In the genomic region with DNA sequence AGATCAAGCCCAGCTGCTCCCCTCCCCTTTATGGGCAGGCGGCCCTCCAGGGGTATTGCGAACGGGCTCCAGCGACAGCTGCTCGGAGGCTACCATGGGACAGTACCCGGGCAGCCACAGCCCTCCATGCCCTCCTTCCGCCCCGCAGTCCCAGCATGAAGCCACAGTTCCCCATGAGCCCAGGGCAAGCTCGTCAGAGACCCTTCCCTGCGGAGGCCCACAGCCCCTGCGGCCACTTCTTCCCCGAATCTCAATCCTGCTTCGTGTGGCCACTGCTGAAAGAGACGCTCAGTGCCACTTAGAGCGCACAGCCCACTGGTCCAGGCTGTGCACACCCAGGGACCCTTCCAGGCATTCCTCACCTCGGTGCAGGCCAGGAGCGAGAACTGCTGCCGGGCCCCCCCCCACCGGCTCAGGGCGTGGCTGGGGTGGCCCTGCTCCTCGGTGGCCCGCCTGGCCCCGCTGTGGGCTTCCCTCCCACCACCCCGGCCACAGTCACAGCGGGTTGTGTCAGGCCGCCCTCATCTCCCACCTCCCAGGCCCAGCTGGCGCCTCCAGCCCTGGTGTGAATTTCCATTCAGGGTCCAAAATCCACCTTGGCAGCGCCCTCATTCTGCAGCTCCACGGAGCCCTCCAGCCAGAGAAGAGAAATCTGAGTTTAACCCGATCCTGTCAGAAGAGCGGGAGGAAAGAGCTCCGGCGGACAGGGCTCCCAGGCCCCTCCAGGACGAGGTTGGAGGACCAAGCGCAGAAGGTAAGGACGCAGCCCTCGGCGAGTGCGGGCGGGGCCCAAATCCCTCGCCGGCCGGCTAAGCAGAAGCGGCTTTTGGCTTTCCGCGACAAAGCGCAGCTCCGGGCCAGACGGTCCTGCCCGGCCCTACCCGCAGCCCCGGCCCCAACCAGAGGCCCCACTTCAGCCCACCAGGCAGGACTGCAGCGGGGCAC, we compare ENCODE assay signal across 1 cellular context.
TF ChIP-seq lines count a peak whose summit lies in the region.

No MANE protein-coding gene starts in this region.

TF ChIP-seq in HepG2, 621 proteins besides CTCF, POLR2A, EP300 and RAD21 (continued from another document and continues in another):
- no peak for TF ChIP-seq CBX2 (IDR thresholded peaks at IDR 0.05; ENCODE audit: low read depth, low read length)
- no peak for TF ChIP-seq CBX2 (CRISPR knock-in tag; IDR thresholded peaks at IDR 0.05; ENCODE audit: low read depth)
- TF ChIP-seq, protein P1, sequence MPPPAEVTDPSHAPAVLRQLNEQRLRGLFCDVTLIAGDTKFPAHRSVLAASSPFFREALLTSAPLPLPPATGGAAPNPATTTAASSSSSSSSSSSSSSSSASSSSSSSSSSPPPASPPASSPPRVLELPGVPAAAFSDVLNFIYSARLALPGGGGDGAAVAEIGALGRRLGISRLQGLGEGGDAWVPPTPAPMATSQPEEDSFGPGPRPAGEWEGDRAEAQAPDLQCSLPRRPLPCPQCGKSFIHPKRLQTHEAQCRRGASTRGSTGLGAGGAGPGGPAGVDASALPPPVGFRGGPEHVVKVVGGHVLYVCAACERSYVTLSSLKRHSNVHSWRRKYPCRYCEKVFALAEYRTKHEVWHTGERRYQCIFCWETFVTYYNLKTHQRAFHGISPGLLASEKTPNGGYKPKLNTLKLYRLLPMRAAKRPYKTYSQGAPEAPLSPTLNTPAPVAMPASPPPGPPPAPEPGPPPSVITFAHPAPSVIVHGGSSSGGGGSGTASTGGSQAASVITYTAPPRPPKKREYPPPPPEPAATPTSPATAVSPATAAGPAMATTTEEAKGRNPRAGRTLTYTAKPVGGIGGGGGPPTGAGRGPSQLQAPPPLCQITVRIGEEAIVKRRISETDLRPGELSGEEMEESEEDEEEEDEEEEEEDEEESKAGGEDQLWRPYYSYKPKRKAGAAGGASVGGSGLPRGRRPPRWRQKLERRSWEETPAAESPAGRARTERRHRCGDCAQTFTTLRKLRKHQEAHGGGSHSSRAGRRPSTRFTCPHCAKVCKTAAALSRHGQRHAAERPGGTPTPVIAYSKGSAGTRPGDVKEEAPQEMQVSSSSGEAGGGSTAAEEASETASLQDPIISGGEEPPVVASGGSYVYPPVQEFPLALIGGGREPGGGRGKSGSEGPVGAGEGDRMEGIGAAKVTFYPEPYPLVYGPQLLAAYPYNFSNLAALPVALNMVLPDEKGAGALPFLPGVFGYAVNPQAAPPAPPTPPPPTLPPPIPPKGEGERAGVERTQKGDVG (CRISPR knock-in tag; IDR thresholded peaks at IDR 0.05; ENCODE audit: borderline replicate concordance): no peak
- TF ChIP-seq ZEB1 (IDR thresholded peaks at IDR 0.05; ENCODE audit: insufficient replicate concordance, low read depth): no peak
- TF ChIP-seq ZSCAN21 (CRISPR knock-in tag; IDR thresholded peaks at IDR 0.05; ENCODE audit: borderline replicate concordance): peak; percentile 29; the same call in 1 of the 2 replicates
- TF ChIP-seq ELF3 (CRISPR knock-in tag; IDR thresholded peaks at IDR 0.05): no peak
- no peak for TF ChIP-seq ZSCAN22 (CRISPR knock-in tag; IDR thresholded peaks at IDR 0.05)
- no peak for TF ChIP-seq ZNF468 (CRISPR knock-in tag; IDR thresholded peaks at IDR 0.05)
- TF ChIP-seq, protein P2, sequence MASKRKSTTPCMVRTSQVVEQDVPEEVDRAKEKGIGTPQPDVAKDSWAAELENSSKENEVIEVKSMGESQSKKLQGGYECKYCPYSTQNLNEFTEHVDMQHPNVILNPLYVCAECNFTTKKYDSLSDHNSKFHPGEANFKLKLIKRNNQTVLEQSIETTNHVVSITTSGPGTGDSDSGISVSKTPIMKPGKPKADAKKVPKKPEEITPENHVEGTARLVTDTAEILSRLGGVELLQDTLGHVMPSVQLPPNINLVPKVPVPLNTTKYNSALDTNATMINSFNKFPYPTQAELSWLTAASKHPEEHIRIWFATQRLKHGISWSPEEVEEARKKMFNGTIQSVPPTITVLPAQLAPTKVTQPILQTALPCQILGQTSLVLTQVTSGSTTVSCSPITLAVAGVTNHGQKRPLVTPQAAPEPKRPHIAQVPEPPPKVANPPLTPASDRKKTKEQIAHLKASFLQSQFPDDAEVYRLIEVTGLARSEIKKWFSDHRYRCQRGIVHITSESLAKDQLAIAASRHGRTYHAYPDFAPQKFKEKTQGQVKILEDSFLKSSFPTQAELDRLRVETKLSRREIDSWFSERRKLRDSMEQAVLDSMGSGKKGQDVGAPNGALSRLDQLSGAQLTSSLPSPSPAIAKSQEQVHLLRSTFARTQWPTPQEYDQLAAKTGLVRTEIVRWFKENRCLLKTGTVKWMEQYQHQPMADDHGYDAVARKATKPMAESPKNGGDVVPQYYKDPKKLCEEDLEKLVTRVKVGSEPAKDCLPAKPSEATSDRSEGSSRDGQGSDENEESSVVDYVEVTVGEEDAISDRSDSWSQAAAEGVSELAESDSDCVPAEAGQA (IDR thresholded peaks at IDR 0.05; ENCODE audit: low read depth): no peak
- TF ChIP-seq, protein P2 (CRISPR knock-in tag; IDR thresholded peaks at IDR 0.05; ENCODE audit: borderline replicate concordance): no peak
- TF ChIP-seq SNAPC2 (CRISPR knock-in tag; IDR thresholded peaks at IDR 0.05): no peak
- no peak for TF ChIP-seq ZNF550 (CRISPR knock-in tag; IDR thresholded peaks at IDR 0.05; ENCODE audit: borderline replicate concordance)
- no peak for TF ChIP-seq ZNF496 (CRISPR knock-in tag; IDR thresholded peaks at IDR 0.05; ENCODE audit: insufficient replicate concordance)
- no peak for TF ChIP-seq SUZ12 (IDR thresholded peaks at IDR 0.05; ENCODE audit: low read depth, low read length)
- TF ChIP-seq, protein P3, sequence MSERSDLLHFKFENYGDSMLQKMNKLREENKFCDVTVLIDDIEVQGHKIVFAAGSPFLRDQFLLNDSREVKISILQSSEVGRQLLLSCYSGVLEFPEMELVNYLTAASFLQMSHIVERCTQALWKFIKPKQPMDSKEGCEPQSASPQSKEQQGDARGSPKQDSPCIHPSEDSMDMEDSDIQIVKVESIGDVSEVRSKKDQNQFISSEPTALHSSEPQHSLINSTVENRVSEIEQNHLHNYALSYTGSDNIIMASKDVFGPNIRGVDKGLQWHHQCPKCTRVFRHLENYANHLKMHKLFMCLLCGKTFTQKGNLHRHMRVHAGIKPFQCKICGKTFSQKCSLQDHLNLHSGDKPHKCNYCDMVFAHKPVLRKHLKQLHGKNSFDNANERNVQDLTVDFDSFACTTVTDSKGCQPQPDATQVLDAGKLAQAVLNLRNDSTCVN (CRISPR knock-in tag; IDR thresholded peaks at IDR 0.05; ENCODE audit: borderline replicate concordance): peak; percentile 61; the same call in 1 of the 2 replicates
- no peak for TF ChIP-seq SRSF4 (IDR thresholded peaks at IDR 0.05; ENCODE audit: low read depth, low read length, poor library complexity, severe bottlenecking)
- TF ChIP-seq HNRNPLL (IDR thresholded peaks at IDR 0.05; ENCODE audit: low read depth, low read length, poor library complexity, severe bottlenecking): peak; percentile 70
- no peak for TF ChIP-seq TAF15 (IDR thresholded peaks at IDR 0.05; ENCODE audit: low read depth, low read length, poor library complexity, severe bottlenecking)
- TF ChIP-seq GTF3A (CRISPR knock-in tag; conservative IDR thresholded peaks at IDR 0.05): no peak
- no peak for TF ChIP-seq ZNF569 (CRISPR knock-in tag; IDR thresholded peaks at IDR 0.05; ENCODE audit: borderline replicate concordance)
- TF ChIP-seq MAFG (CRISPR knock-in tag; IDR thresholded peaks at IDR 0.05): no peak
- peak; percentile 85 for TF ChIP-seq HDAC1 (CRISPR knock-in tag; IDR thresholded peaks at IDR 0.05)
- peak; percentile 86; the same call in 1 of the 2 replicates for TF ChIP-seq KLF9 (CRISPR knock-in tag; IDR thresholded peaks at IDR 0.05; ENCODE audit: low read depth)
- TF ChIP-seq RBFOX2 (IDR thresholded peaks at IDR 0.05; ENCODE audit: low read depth, low read length): peak; percentile 51; the same call in 1 of the 2 replicates
- TF ChIP-seq ZNF879 (CRISPR knock-in tag; IDR thresholded peaks at IDR 0.05): no peak
- TF ChIP-seq ZNF773 (CRISPR knock-in tag; IDR thresholded peaks at IDR 0.05; ENCODE audit: borderline replicate concordance): no peak
- TF ChIP-seq ZSCAN31 (CRISPR knock-in tag; IDR thresholded peaks at IDR 0.05; ENCODE audit: low read depth): peak; percentile 18; the same call in 1 of the 2 replicates
- TF ChIP-seq, protein P4, sequence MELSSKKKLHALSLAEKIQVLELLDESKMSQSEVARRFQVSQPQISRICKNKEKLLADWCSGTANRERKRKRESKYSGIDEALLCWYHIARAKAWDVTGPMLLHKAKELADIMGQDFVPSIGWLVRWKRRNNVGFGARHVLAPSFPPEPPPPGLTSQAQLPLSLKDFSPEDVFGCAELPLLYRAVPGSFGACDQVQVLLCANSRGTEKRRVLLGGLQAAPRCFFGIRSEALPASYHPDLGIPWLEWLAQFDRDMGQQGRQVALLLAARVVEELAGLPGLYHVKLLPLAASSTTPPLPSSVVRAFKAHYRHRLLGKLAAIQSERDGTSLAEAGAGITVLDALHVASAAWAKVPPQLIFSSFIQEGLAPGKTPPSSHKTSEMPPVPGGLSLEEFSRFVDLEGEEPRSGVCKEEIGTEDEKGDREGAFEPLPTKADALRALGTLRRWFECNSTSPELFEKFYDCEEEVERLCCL (CRISPR knock-in tag; IDR thresholded peaks at IDR 0.05; ENCODE audit: borderline replicate concordance): no peak
- TF ChIP-seq ZNF709 (CRISPR knock-in tag; IDR thresholded peaks at IDR 0.05): no peak
- TF ChIP-seq HNRNPK (IDR thresholded peaks at IDR 0.05; ENCODE audit: low read depth, low read length, poor library complexity, severe bottlenecking): peak; percentile 65
- TF ChIP-seq HIVEP1 (CRISPR knock-in tag; IDR thresholded peaks at IDR 0.05): peak; percentile 81
- peak; percentile 54; the same call in 1 of the 2 replicates for TF ChIP-seq HES4 (CRISPR knock-in tag; IDR thresholded peaks at IDR 0.05; ENCODE audit: borderline replicate concordance)
- TF ChIP-seq, protein P5, sequence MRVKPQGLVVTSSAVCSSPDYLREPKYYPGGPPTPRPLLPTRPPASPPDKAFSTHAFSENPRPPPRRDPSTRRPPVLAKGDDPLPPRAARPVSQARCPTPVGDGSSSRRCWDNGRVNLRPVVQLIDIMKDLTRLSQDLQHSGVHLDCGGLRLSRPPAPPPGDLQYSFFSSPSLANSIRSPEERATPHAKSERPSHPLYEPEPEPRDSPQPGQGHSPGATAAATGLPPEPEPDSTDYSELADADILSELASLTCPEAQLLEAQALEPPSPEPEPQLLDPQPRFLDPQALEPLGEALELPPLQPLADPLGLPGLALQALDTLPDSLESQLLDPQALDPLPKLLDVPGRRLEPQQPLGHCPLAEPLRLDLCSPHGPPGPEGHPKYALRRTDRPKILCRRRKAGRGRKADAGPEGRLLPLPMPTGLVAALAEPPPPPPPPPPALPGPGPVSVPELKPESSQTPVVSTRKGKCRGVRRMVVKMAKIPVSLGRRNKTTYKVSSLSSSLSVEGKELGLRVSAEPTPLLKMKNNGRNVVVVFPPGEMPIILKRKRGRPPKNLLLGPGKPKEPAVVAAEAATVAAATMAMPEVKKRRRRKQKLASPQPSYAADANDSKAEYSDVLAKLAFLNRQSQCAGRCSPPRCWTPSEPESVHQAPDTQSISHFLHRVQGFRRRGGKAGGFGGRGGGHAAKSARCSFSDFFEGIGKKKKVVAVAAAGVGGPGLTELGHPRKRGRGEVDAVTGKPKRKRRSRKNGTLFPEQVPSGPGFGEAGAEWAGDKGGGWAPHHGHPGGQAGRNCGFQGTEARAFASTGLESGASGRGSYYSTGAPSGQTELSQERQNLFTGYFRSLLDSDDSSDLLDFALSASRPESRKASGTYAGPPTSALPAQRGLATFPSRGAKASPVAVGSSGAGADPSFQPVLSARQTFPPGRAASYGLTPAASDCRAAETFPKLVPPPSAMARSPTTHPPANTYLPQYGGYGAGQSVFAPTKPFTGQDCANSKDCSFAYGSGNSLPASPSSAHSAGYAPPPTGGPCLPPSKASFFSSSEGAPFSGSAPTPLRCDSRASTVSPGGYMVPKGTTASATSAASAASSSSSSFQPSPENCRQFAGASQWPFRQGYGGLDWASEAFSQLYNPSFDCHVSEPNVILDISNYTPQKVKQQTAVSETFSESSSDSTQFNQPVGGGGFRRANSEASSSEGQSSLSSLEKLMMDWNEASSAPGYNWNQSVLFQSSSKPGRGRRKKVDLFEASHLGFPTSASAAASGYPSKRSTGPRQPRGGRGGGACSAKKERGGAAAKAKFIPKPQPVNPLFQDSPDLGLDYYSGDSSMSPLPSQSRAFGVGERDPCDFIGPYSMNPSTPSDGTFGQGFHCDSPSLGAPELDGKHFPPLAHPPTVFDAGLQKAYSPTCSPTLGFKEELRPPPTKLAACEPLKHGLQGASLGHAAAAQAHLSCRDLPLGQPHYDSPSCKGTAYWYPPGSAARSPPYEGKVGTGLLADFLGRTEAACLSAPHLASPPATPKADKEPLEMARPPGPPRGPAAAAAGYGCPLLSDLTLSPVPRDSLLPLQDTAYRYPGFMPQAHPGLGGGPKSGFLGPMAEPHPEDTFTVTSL (CRISPR knock-in tag; IDR thresholded peaks at IDR 0.05; ENCODE audit: borderline replicate concordance): peak; percentile 56; the same call in 1 of the 2 replicates
- peak; percentile 84 for TF ChIP-seq ASH2L (IDR thresholded peaks at IDR 0.05; ENCODE audit: insufficient read length, low read depth, low read length)
- TF ChIP-seq JDP2 (CRISPR knock-in tag; IDR thresholded peaks at IDR 0.05; ENCODE audit: borderline replicate concordance): no peak
- TF ChIP-seq ZIK1 (CRISPR knock-in tag; IDR thresholded peaks at IDR 0.05; ENCODE audit: borderline replicate concordance, low read depth): no peak; the same call in 1 of the 2 replicates
- TF ChIP-seq, protein P6, sequence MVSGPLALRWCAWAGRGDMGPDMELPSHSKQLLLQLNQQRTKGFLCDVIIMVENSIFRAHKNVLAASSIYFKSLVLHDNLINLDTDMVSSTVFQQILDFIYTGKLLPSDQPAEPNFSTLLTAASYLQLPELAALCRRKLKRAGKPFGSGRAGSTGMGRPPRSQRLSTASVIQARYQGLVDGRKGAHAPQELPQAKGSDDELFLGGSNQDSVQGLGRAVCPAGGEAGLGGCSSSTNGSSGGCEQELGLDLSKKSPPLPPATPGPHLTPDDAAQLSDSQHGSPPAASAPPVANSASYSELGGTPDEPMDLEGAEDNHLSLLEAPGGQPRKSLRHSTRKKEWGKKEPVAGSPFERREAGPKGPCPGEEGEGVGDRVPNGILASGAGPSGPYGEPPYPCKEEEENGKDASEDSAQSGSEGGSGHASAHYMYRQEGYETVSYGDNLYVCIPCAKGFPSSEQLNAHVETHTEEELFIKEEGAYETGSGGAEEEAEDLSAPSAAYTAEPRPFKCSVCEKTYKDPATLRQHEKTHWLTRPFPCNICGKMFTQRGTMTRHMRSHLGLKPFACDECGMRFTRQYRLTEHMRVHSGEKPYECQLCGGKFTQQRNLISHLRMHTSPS (CRISPR knock-in tag; IDR thresholded peaks at IDR 0.05; ENCODE audit: low read depth): no peak
- TF ChIP-seq SMARCC2 (IDR thresholded peaks at IDR 0.05): no peak
